In genomic region chr20:41623625-41624024, GRCh38 we compare ENCODE assay signal across 32 cellular contexts.
"Had no signal": no experiment of that assay in that cellular context is flagged by ENCODE, and none has a peak within 500 bp of the region (broad histone marks: within the 10 kb centered on the region; RNA-seq: fewer than 3 reads in every experiment).

No MANE protein-coding gene starts in this region.

- ATAC-seq: activated CD8-positive, alpha-beta T cell treated with anti-CD3 and anti-CD28 coated beads for 36 hours; activated naive CD8-positive, alpha-beta T cell treated with anti-CD3 and anti-CD28 coated beads, Interleukin-2, amount 50 U/mL, for 24 hours; activated T-cell treated with anti-CD3 and anti-CD28 coated beads, Interleukin-2, amount 50 U/mL, for 4 hours; activated T-helper 17 cell treated with anti-CD3 and anti-CD28 coated beads, Interleukin-2, amount 50 U/mL, for 72 hours; body of pancreas; effector memory CD8-positive, alpha-beta T cell; foreskin keratinocyte; gastrocnemius medialis; heart left ventricle; T-helper 17 cell had no signal

- H3K9me3 Mint-ChIP-seq: activated CD4-positive, alpha-beta T cell treated with anti-CD3 and anti-CD28 coated beads, Interleukin-2, amount 10 ng/mL, durations not matched to agents 7 days and 5 days; activated CD8-positive, alpha-beta T cell treated with anti-CD3 and anti-CD28 coated beads for 36 hours; activated naive CD4-positive, alpha-beta T cell treated with anti-CD3 and anti-CD28 coated beads, Interleukin-2, amount 50 U/mL, for 24 hours; activated naive CD8-positive, alpha-beta T cell treated with anti-CD3 and anti-CD28 coated beads for 36 hours; activated naive CD8-positive, alpha-beta T cell treated with anti-CD3 and anti-CD28 coated beads, Interleukin-2, amount 50 U/mL, for 24 hours; activated T-cell treated with anti-CD3 and anti-CD28 coated beads, Interleukin-2, amount 50 U/mL, for 4 hours; activated T-helper 17 cell treated with anti-CD3 and anti-CD28 coated beads, Interleukin-2, amount 50 U/mL, for 72 hours; effector memory CD8-positive, alpha-beta T cell; T-helper 2 cell treated with Interferon-gamma antibody and Interleukin-4, amounts not matched to agents 5 μg/mL and 100 μg/mL, for 36 hours had no signal

- H3K9me3 ChIP-seq: adrenal gland, body of pancreas, esophagus muscularis mucosa, gastrocnemius medialis, heart left ventricle had no signal

- H3K27me3 ChIP-seq: adrenal gland, body of pancreas, esophagus muscularis mucosa, foreskin keratinocyte, gastrocnemius medialis, heart left ventricle had no signal

- FAIRE-seq: colon had no signal

- H3K36me3 Mint-ChIP-seq: activated naive CD4-positive, alpha-beta T cell treated with anti-CD3 and anti-CD28 coated beads, Interleukin-2, amount 50 U/mL, for 24 hours; activated naive CD8-positive, alpha-beta T cell treated with anti-CD3 and anti-CD28 coated beads for 36 hours had no signal

- H3K4me3 Mint-ChIP-seq: activated CD4-positive, alpha-beta T cell treated with anti-CD3 and anti-CD28 coated beads, Interleukin-2, amount 10 ng/mL, durations not matched to agents 7 days and 5 days; activated CD8-positive, alpha-beta T cell treated with anti-CD3 and anti-CD28 coated beads for 36 hours; activated naive CD4-positive, alpha-beta T cell treated with anti-CD3 and anti-CD28 coated beads, Interleukin-2, amount 50 U/mL, for 24 hours; activated naive CD8-positive, alpha-beta T cell treated with anti-CD3 and anti-CD28 coated beads for 36 hours; activated naive CD8-positive, alpha-beta T cell treated with anti-CD3 and anti-CD28 coated beads, Interleukin-2, amount 50 U/mL, for 24 hours; activated T-cell treated with anti-CD3 and anti-CD28 coated beads, Interleukin-2, amount 50 U/mL, for 4 hours; activated T-helper 17 cell treated with anti-CD3 and anti-CD28 coated beads, Interleukin-2, amount 50 U/mL, for 72 hours; effector memory CD8-positive, alpha-beta T cell; T-helper 17 cell; T-helper 2 cell treated with Interferon-gamma antibody and Interleukin-4, amounts not matched to agents 5 μg/mL and 100 μg/mL, for 36 hours had no signal

- H3K36me3 ChIP-seq: adrenal gland, esophagus muscularis mucosa, gastrocnemius medialis, heart left ventricle had no signal

- H3K27ac Mint-ChIP-seq: activated CD4-positive, alpha-beta T cell treated with anti-CD3 and anti-CD28 coated beads, Interleukin-2, amount 10 ng/mL, durations not matched to agents 7 days and 5 days; activated CD8-positive, alpha-beta T cell treated with anti-CD3 and anti-CD28 coated beads for 36 hours; activated naive CD4-positive, alpha-beta T cell treated with anti-CD3 and anti-CD28 coated beads, Interleukin-2, amount 50 U/mL, for 24 hours; activated naive CD8-positive, alpha-beta T cell treated with anti-CD3 and anti-CD28 coated beads for 36 hours; activated naive CD8-positive, alpha-beta T cell treated with anti-CD3 and anti-CD28 coated beads, Interleukin-2, amount 50 U/mL, for 24 hours; activated T-helper 17 cell treated with anti-CD3 and anti-CD28 coated beads, Interleukin-2, amount 50 U/mL, for 72 hours; effector memory CD8-positive, alpha-beta T cell; T-helper 17 cell; T-helper 2 cell treated with Interferon-gamma antibody and Interleukin-4, amounts not matched to agents 5 μg/mL and 100 μg/mL, for 36 hours had no signal

- H3K4me1 ChIP-seq: body of pancreas, foreskin keratinocyte had no signal

- H3K4me3 ChIP-seq: adrenal gland, body of pancreas, esophagus muscularis mucosa, gastrocnemius medialis, heart left ventricle had no signal

- DNase-seq: activated CD4-positive, alpha-beta T cell treated with anti-CD3 and anti-CD28 coated beads for 1 hour; activated CD4-positive, alpha-beta T cell treated with anti-CD3 and anti-CD28 coated beads for 4 hours; activated CD4-positive, alpha-beta T cell treated with anti-CD3 and anti-CD28 coated beads, Interleukin-2, amount 10 ng/mL, durations not matched to agents 7 days and 5 days; activated CD4-positive, alpha-beta T cell treated with anti-CD3 and anti-CD28 coated beads, Interleukin-2, amount 50 U/mL, for 48 hours; activated CD8-positive, alpha-beta memory T cell treated with anti-CD3 and anti-CD28 coated beads for 24 hours; activated CD8-positive, alpha-beta T cell treated with anti-CD3 and anti-CD28 coated beads for 36 hours; activated effector memory CD4-positive, alpha-beta T cell treated with Interleukin-2 at 50 U/mL for 16 hours; activated gamma-delta T cell treated with Interleukin-2 at 50 U/mL for 16 hours; activated naive CD4-positive, alpha-beta T cell treated with Interleukin-2 at 50 U/mL for 16 hours; activated naive CD8-positive, alpha-beta T cell treated with anti-CD3 and anti-CD28 coated beads for 36 hours; activated naive CD8-positive, alpha-beta T cell treated with anti-CD3 and anti-CD28 coated beads, Interleukin-2, amount 50 U/mL, for 24 hours; activated T-cell treated with anti-CD3 and anti-CD28 coated beads, Interleukin-2, amount 50 U/mL, for 4 hours; adrenal gland; amygdala; aorta; body of pancreas; cortex of kidney; dermis blood vessel endothelial cell; effector CD4-positive, alpha-beta T cell; effector memory CD8-positive, alpha-beta T cell; erythroblast; foreskin keratinocyte; gastrocnemius medialis; glutamatergic neuron; heart left ventricle; T-helper 17 cell; T1000 had no signal

- H3K27ac ChIP-seq: adrenal gland, body of pancreas, esophagus muscularis mucosa, foreskin keratinocyte, gastrocnemius medialis, heart left ventricle had no signal

- H3K27me3 Mint-ChIP-seq: activated CD4-positive, alpha-beta T cell treated with anti-CD3 and anti-CD28 coated beads, Interleukin-2, amount 10 ng/mL, durations not matched to agents 7 days and 5 days; activated CD8-positive, alpha-beta T cell treated with anti-CD3 and anti-CD28 coated beads for 36 hours; activated naive CD4-positive, alpha-beta T cell treated with anti-CD3 and anti-CD28 coated beads, Interleukin-2, amount 50 U/mL, for 24 hours; activated naive CD8-positive, alpha-beta T cell treated with anti-CD3 and anti-CD28 coated beads for 36 hours; activated naive CD8-positive, alpha-beta T cell treated with anti-CD3 and anti-CD28 coated beads, Interleukin-2, amount 50 U/mL, for 24 hours; activated T-helper 17 cell treated with anti-CD3 and anti-CD28 coated beads, Interleukin-2, amount 50 U/mL, for 72 hours; effector memory CD8-positive, alpha-beta T cell had no signal
